In the genomic region with DNA sequence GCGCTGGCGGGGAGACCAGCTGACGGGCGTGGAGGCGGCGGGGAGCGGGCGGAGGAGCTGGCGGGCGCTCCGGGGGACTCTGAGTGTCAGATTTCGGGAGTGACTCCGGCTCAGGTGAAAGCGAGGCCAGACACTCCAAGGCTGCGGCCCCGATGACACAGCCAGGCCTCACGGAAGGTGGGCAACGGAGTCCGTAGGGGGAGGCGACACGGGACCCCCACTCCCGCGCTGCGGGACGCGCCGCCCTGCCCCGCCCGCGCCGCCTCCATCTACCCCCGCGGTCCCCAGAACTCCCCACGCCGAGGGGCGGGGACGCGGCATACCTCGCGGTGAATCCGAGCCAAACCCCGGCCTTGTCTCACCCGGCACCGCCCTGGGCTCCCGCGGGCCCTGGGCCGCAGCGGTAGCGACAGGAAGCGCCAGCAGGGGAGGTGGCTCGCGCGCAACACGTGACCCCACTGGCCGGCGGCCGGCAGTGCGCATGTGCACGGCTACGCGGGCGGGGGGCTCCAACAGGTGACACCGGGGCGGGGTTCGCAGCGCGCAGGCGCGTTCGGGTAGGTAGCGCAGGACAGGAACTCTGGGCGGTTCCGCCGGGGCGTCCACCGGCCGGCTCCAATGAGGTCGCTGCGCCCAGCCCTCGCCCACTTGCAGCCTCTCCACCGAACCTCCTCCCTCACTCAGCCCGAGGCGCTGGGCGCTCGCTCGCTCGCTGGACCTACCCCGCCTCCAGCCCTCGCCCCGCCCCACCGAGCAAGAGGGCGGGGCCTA, we compare ENCODE assay signal across 8 cellular contexts. TPM values are rescaled to one million over a fixed set of nuclear protein-coding genes. Genes with fewer than 3 reads are reported as not detected.
DNase-seq lines count a peak whose midpoint lies in the region; ATAC-seq and TF ChIP-seq lines count a peak whose summit lies in the region.

A gene with protein sequence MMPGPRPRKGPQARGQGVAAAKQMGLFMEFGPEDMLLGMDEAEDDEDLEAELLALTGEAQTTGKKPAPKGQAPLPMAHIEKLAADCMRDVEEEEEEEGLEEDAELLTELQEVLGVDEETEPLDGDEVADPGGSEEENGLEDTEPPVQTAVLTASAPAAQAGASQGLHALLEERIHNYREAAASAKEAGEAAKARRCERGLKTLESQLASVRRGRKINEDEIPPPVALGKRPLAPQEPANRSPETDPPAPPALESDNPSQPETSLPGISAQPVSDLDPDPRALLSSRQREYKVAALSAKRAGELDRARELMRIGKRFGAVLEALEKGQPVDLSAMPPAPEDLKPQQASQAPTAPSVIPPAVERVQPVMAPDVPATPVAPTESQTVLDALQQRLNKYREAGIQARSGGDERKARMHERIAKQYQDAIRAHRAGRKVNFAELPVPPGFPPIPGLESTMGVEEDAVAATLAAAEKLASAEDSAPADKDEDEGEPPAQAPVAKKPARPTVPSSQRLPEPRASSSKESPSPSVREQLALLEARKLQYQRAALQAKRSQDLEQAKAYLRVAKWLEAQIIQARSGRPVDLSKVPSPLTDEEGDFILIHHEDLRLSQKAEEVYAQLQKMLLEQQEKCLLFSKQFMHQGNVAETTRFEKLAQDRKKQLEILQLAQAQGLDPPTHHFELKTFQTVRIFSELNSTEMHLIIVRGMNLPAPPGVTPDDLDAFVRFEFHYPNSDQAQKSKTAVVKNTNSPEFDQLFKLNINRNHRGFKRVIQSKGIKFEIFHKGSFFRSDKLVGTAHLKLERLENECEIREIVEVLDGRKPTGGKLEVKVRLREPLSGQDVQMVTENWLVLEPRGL (minus strand): TSS at position 460 of the 771 bp plus-strand sequence. CDS start 1,585 bp downstream, outside the sequence.

- peak within 1 kb of the TSS; percentile 96 for H3K27ac Mint-ChIP-seq in CD4-positive, alpha-beta T cell
- H3K27ac Mint-ChIP-seq in activated CD4-positive, alpha-beta memory T cell treated with anti-CD3 and anti-CD28 coated beads for 36 hours: peak within 1 kb of the TSS; percentile 89

- POLR2A ChIA-PET in CD4-positive, alpha-beta T cell (lab: Charles Lee): interaction anchor here (0.7 to 3.0 kb wide), 17 partner anchors 10 to 360 kb away, joined by 3 to 61 read pairs (median 6); a partner anchor contains a TSS
- POLR2A ChIA-PET in activated CD4-positive, alpha-beta memory T cell treated with anti-CD3 and anti-CD28 coated beads for 36 hours (lab: Charles Lee): interaction anchor here (0.5 to 3.2 kb wide), 7 partner anchors 9 to 360 kb away, joined by 3 to 21 read pairs (median 4); a partner anchor contains a TSS

- no peaks in the 10 kb centered on the region for H3K27me3 Mint-ChIP-seq in CD4-positive, alpha-beta T cell
- H3K27me3 Mint-ChIP-seq in activated CD4-positive, alpha-beta memory T cell treated with anti-CD3 and anti-CD28 coated beads for 36 hours: no peaks in the 10 kb centered on the region

- H3K4me3 ChIP-seq in dorsolateral prefrontal cortex: peak within 1 kb of the TSS; percentile 66 to 99 (median 94)
- peak within 1 kb of the TSS; percentile 79 to 99 (median 91) for H3K4me3 ChIP-seq in right lobe of liver

- H3K9me3 Mint-ChIP-seq in CD4-positive, alpha-beta T cell: no peaks in the 10 kb centered on the region
- H3K9me3 Mint-ChIP-seq in activated CD4-positive, alpha-beta memory T cell treated with anti-CD3 and anti-CD28 coated beads for 36 hours: no peaks in the 10 kb centered on the region

- peaks cover 0 to 6% (median 2%) of the 10 kb centered on the region in 4 donors for H3K4me1 ChIP-seq in right lobe of liver

- CTCF ChIA-PET in CD4-positive, alpha-beta T cell (lab: Charles Lee): interaction anchor here (0.9 to 2.7 kb wide), 3 partner anchors 38 to 187 kb away, joined by 4 to 14 read pairs (median 5); a partner anchor contains a TSS
- CTCF ChIA-PET in activated CD4-positive, alpha-beta memory T cell treated with anti-CD3 and anti-CD28 coated beads for 36 hours (lab: Charles Lee): interaction anchor here (0.6 to 2.0 kb wide), 7 partner anchors 38 to 334 kb away, joined by 3 to 7 read pairs (median 3); no protein-coding TSS in a partner anchor

- peaks cover 60% of the 10 kb centered on the region for H3K4me1 Mint-ChIP-seq in CD4-positive, alpha-beta T cell (ENCODE audit: low read depth)
- peaks cover 47% of the 10 kb centered on the region for H3K4me1 Mint-ChIP-seq in activated CD4-positive, alpha-beta memory T cell treated with anti-CD3 and anti-CD28 coated beads for 36 hours (ENCODE audit: low read depth)

- peak within 1 kb of the TSS; percentile 94 for H3K4me3 Mint-ChIP-seq in CD4-positive, alpha-beta T cell
- H3K4me3 Mint-ChIP-seq in activated CD4-positive, alpha-beta memory T cell treated with anti-CD3 and anti-CD28 coated beads for 36 hours: peak within 1 kb of the TSS; percentile 84

- intact Hi-C loops in CD4-positive, alpha-beta T cell (cut with DNase I, micrococcal nuclease): loop anchor here (1.0 to 10.0 kb wide), 10 partner anchors 37 to 1686 kb away; a partner anchor contains a TSS
- intact Hi-C loops in activated CD4-positive, alpha-beta memory T cell treated with anti-CD3 and anti-CD28 coated beads for 36 hours (cut with micrococcal nuclease): loop anchor here (1.0 to 10.0 kb wide), 10 partner anchors 38 to 1129 kb away; a partner anchor contains a TSS
- intact Hi-C loops in dorsolateral prefrontal cortex (cut with DNase I) (loop anchor here (2.0 to 10.0 kb wide), 5 partner anchors 39 to 559 kb away; a partner anchor contains a TSS), right lobe of liver (cut with DNase I) (no loop called here)

- H3K9me3 ChIP-seq in CD4-positive, alpha-beta T cell (ENCODE audit: control insufficient read depth, low read length): no peaks in the 10 kb centered on the region
- no peaks in the 10 kb centered on the region for H3K9me3 ChIP-seq in right lobe of liver

- H3K27me3 ChIP-seq in CD4-positive, alpha-beta T cell (ENCODE audit: control insufficient read depth, insufficient read depth, low read length): no peaks in the 10 kb centered on the region
- H3K27me3 ChIP-seq in dorsolateral prefrontal cortex (no peaks in the 10 kb centered on the region), right lobe of liver (no peaks in the 10 kb centered on the region)

- peak within 1 kb of the TSS; percentile 89 for H3K27ac ChIP-seq in CD4-positive, alpha-beta T cell (ENCODE audit: low read depth, low read length)
- H3K27ac ChIP-seq in dorsolateral prefrontal cortex: peak within 1 kb of the TSS; percentile 55 to 98 (median 92)
- H3K27ac ChIP-seq in right lobe of liver: peak within 1 kb of the TSS; percentile 60 to 93 (median 88)

- no peak for TF ChIP-seq CTCF in CD4-positive, alpha-beta T cell (IDR thresholded peaks at IDR 0.05)
- TF ChIP-seq CTCF in dorsolateral prefrontal cortex (IDR thresholded peaks at IDR 0.05 in 54 of 56, conservative IDR thresholded peaks at IDR 0.05 in 2 of 56; ENCODE audit: low read depth in 1 of 56, partially characterized antibody in 56 of 56): peak in 45 of 56 donors; percentile 10 to 61 (median 40)
- peak in 2 of 4 donors; percentile 16 to 46 for TF ChIP-seq CTCF in right lobe of liver (IDR thresholded peaks at IDR 0.05)

- peak; percentile 97 to 100 (median 99) for DNase-seq in CD4-positive, alpha-beta T cell
- peak; percentile 95 for DNase-seq in NCI-H82 treated with DMSO at 0.1 percent for 48 hours (lab: John Stamatoyannopoulos, UW; ENCODE audit: unreplicated experiment)
- peak; percentile 100 for DNase-seq in activated CD4-positive, alpha-beta memory T cell treated with anti-CD3 and anti-CD28 coated beads for 36 hours
- DNase-seq in dorsolateral prefrontal cortex: peak; percentile 87 to 98 (median 92)
- DNase-seq in right lobe of liver: peak; percentile 100
- peak; percentile 98 to 99 for DNase-seq in stimulated activated CD4-positive, alpha-beta T cell treated with anti-CD3 and anti-CD28 coated beads, Interleukin-4, amount 100 ng/mL, for 4 hours

- peak; percentile 79 for ATAC-seq in CD4-positive, alpha-beta T cell (ENCODE audit: poor library complexity)
- ATAC-seq in GM19438 (IDR thresholded peaks at IDR 0.05; ENCODE audit: low read depth, unreplicated experiment): peak; percentile 88
- peak; percentile 72 for ATAC-seq in HG03575 (IDR thresholded peaks at IDR 0.05; ENCODE audit: extremely low read depth, insufficient number of reproducible peaks, low FRiP score, unreplicated experiment)
- ATAC-seq in right lobe of liver: peak; percentile 92 to 98 (median 94)

- peaks cover 0 to 27% (median 9%) of the 10 kb centered on the region in 4 donors for H3K36me3 ChIP-seq in right lobe of liver

- TF ChIP-seq POLR2A in right lobe of liver (IDR thresholded peaks at IDR 0.05): peak; percentile 96

- WGBS in right lobe of liver (ENCODE audit: insufficient coverage, low coverage, low lambda C conversion rate, missing lambda C conversion rate): 0% methylated on average over 6 of the region's 92 CpGs

- H3K36me3 Mint-ChIP-seq in CD4-positive, alpha-beta T cell (ENCODE audit: low read depth): peaks cover 36% of the 10 kb centered on the region
- peaks cover 20% of the 10 kb centered on the region for H3K36me3 Mint-ChIP-seq in activated CD4-positive, alpha-beta memory T cell treated with anti-CD3 and anti-CD28 coated beads for 36 hours

RNA-seq across cellular contexts. Expression of the gene that starts here (rescaled TPM):
- 10 to 100 TPM; 46.5 to 47.5 TPM for total RNA-seq in CD4-positive, alpha-beta T cell
- 10 to 100 TPM; 27.1 to 33.1 TPM for total RNA-seq in activated CD4-positive, alpha-beta memory T cell treated with anti-CD3 and anti-CD28 coated beads for 36 hours
- total RNA-seq in dorsolateral prefrontal cortex: 10 to 100 TPM; 15.7 to 56.7 (median 29.3) TPM
- total RNA-seq in right lobe of liver: 10 to 100 TPM; 11.8 to 18.0 (median 15.1) TPM

Comparison
In these comparisons a context has a peak if more than half of its experiments do, and no peak if none do; other contexts are left out.
1. Peak in every context shown above with its lines: DNase-seq, ATAC-seq, H3K4me3 ChIP-seq and H3K27ac ChIP-seq.
2. intact Hi-C loops: an anchor here in CD4-positive, alpha-beta T cell (1.0 to 10.0 kb wide), activated CD4-positive, alpha-beta memory T cell treated with anti-CD3 and anti-CD28 coated beads for 36 hours (1.0 to 10.0 kb wide) and dorsolateral prefrontal cortex (2.0 to 10.0 kb wide); none called in right lobe of liver.